12 cellular contexts compared by ENCODE assay signal in genomic region chr14:53412819-53413664, GRCh38.
DNase-seq lines count a peak whose midpoint lies in the region; ATAC-seq, FAIRE-seq and TF ChIP-seq lines count a peak whose summit lies in the region.
"Had no signal": no experiment of that assay in that cellular context is flagged by ENCODE, and none has a peak within 500 bp of the region (broad histone marks: within the 10 kb centered on the region; RNA-seq: fewer than 3 reads in every experiment).

No MANE protein-coding gene starts in this region.

- WGBS in right cardiac atrium, result 77% methylated on average over 1 of the region's 1 CpG

- no peak for DNase-seq in right cardiac atrium
- DNase-seq in right atrium auricular region (ENCODE audit: low spot score), result no peak
- peak; percentile 12 for DNase-seq in NCI-H69 (lab: John Stamatoyannopoulos, UW)
- peak; percentile 35 for DNase-seq in urothelium cell line (ENCODE audit: low spot score)
- no peak for DNase-seq in head of caudate nucleus
- DNase-seq: activated CD8-positive, alpha-beta memory T cell treated with anti-CD3 and anti-CD28 coated beads, Interleukin-2, amount 50 U/mL, for 48 hours; NCI-H446 treated with DMSO at 0.1 percent for 48 hours; tibial artery had no signal

- peak; percentile 79 for FAIRE-seq in urothelium cell line (lab: Jason Lieb, UNC)
- FAIRE-seq: G401.6 had no signal

- H3K4me3 ChIP-seq in right cardiac atrium (ENCODE audit: low read length), result no peak overlapping the region
- no peak overlapping the region for H3K4me3 ChIP-seq in right atrium auricular region
- H3K4me3 ChIP-seq: tibial artery had no signal

- peak; percentile 22 to 24 for ATAC-seq in right cardiac atrium
- peak; percentile 67 for ATAC-seq in esophagus mucosa
- no peak for ATAC-seq in HG02588 (IDR thresholded peaks at IDR 0.05; ENCODE audit: unreplicated experiment)
- ATAC-seq in GM19324 (IDR thresholded peaks at IDR 0.05; ENCODE audit: low FRiP score, unreplicated experiment), result no peak

- H3K9me3 ChIP-seq in right cardiac atrium (ENCODE audit: control insufficient read depth, low read length) (no peaks in the 10 kb centered on the region), right atrium auricular region (peaks cover 0 to 4% of the 10 kb centered on the region in 2 donors)
- H3K9me3 ChIP-seq: tibial artery had no signal

- no peak overlapping the region for H3K27ac ChIP-seq in right cardiac atrium (ENCODE audit: low read length)
- H3K27ac ChIP-seq in right atrium auricular region, result no peak overlapping the region
- H3K27ac ChIP-seq: tibial artery had no signal

- no peaks in the 10 kb centered on the region for H3K36me3 ChIP-seq in right atrium auricular region
- H3K36me3 ChIP-seq: tibial artery had no signal

- intact Hi-C loops in right cardiac atrium (cut with DNase I), result no loop called here
- intact Hi-C loops in head of caudate nucleus (cut with DNase I), result no loop called here

- peak in 1 of 2 donors; percentile 43 for TF ChIP-seq CTCF in right atrium auricular region (IDR thresholded peaks at IDR 0.05)

- no peaks in the 10 kb centered on the region for H3K27me3 ChIP-seq in right cardiac atrium (ENCODE audit: control insufficient read depth, insufficient read depth)
- H3K27me3 ChIP-seq in right atrium auricular region, result no peaks in the 10 kb centered on the region
- H3K27me3 ChIP-seq: tibial artery had no signal

- H3K4me1 ChIP-seq in right cardiac atrium (ENCODE audit: control insufficient read depth, insufficient read depth, low read length) (peaks cover 3% of the 10 kb centered on the region), right atrium auricular region (peaks cover 3 to 12% of the 10 kb centered on the region in 2 donors)
- H3K4me1 ChIP-seq: tibial artery had no signal

Comparison
In these comparisons a context has a peak if more than half of its experiments do, and no peak if none do; other contexts are left out.
1. ATAC-seq: peak in right cardiac atrium (2 of 2) and esophagus mucosa (single experiment); none in HG02588 (single experiment) and GM19324 (single experiment).
2. DNase-seq: peak in NCI-H69 (single experiment) and urothelium cell line (single experiment); none in right cardiac atrium (0 of 3), right atrium auricular region (single experiment) and head of caudate nucleus (0 of 42).